8 cellular contexts compared by ENCODE assay signal in the genomic region with DNA sequence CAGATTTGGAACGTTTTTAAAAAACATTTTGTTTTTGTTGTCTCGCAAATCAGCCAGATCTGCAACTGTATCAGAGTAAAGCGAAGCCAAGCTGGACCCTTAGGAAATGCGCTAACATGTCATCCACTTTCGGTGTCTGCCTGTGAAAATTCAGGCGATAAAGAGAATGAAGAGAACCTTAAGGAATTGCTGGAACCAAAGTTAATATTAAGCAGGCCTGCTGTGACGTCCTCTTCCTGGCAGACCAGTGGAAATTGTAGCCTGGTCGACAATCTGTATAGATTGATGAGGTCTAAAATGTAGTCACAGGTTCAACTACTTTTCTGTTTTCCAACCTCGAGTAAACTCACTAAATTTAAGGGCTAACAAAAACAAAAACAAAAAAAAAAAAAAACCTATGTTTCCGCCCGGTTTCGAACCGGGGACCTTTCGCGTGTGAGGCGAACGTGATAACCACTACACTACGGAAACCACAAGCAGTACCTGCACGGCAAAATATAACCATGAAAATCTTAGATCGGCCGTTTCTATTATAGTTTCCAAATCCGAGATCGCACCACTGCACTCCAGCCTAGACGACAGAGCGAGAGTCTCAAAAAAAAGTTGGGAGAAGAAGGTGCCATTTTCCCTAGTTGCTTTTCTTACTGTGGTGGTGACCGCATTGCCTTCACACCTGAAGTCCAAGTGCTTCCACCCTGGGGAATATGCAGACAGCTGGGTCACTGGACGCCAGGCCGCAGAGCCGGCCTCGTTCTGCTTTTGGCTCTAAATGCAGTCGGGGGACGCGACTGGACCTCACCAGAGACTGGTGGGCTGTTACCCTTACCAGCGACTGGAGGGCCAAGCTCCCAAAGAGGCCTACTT.
DNase-seq lines count a peak whose midpoint lies in the region; ATAC-seq and TF ChIP-seq lines count a peak whose summit lies in the region.
"Not testable (repeated sequence)": the region's sequence is repeated elsewhere in the genome, so short reads cannot be mapped to it uniquely, and the experiment has no call there.

No MANE protein-coding gene starts in this region.

- H2AFZ ChIP-seq in PC-3 (ENCODE audit: low read length); hepatocyte; neural progenitor cell (replicated peaks): not testable (repeated sequence)

- not testable (repeated sequence) for H3F3A ChIP-seq in PC-3 (ENCODE audit: low read length, unreplicated experiment); neural progenitor cell (ENCODE audit: low read depth)

- H3K9ac ChIP-seq in PC-3 (ENCODE audit: low read length); neural progenitor cell: not testable (repeated sequence)

- H3K4me3 ChIP-seq in CD8-positive, alpha-beta memory T cell (ENCODE audit: low read length); PC-3 (ENCODE audit: low read length): not testable (repeated sequence)
- H3K4me3 ChIP-seq in hepatocyte (peak overlapping the region; percentile 33), neural progenitor cell (peak overlapping the region; percentile 47)

- H3K9me2 ChIP-seq in PC-3 (replicated peaks; ENCODE audit: low read length); hepatocyte (replicated peaks; ENCODE audit: insufficient read depth): not testable (repeated sequence)

- 47% methylated on average over 28 of the region's 34 CpGs for WGBS in hepatocyte (ENCODE audit: low lambda C conversion rate, missing lambda C conversion rate)

- DNase-seq in CD8-positive, alpha-beta memory T cell: peak in 1 of 5 donors; percentile 24
- peak; percentile 87 for DNase-seq in PC-3
- DNase-seq in activated CD8-positive, alpha-beta memory T cell treated with anti-CD3 and anti-CD28 coated beads, Interleukin-2, amount 10 ng/mL, durations not matched to agents 7 days and 5 days: peak; percentile 55
- peak; percentile 5 for DNase-seq in cerebellum (ENCODE audit: low spot score)
- DNase-seq in hepatocyte (ENCODE audit: low spot score): peak; percentile 69
- peak; percentile 55 for DNase-seq in neural progenitor cell (ENCODE audit: low spot score)
- DNase-seq in stimulated activated CD8-positive, alpha-beta memory T cell treated with anti-CD3 and anti-CD28 coated beads, Interleukin-4, amount 100 ng/mL, for 24 hours (ENCODE audit: low read depth): peak; percentile 19

- BruUV-seq in PC-3 (replicated peaks; lab: Mats Ljungman, UMichigan): not testable (repeated sequence)

- peak overlapping the region in 1 of 8 donors; percentile 69 for H3K27ac Mint-ChIP-seq in CD8-positive, alpha-beta memory T cell
- peak overlapping the region; percentile 89 to 97 (median 96) for H3K27ac Mint-ChIP-seq in IgD-negative memory B cell
- not testable (repeated sequence) for H3K27ac Mint-ChIP-seq in activated CD8-positive, alpha-beta memory T cell treated with anti-CD3 and anti-CD28 coated beads, Interleukin-2, amount 10 ng/mL, durations not matched to agents 7 days and 5 days
- H3K27ac Mint-ChIP-seq in neural progenitor cell: peak overlapping the region; percentile 94

- POLR2A ChIA-PET in CD8-positive, alpha-beta memory T cell (lab: Charles Lee); PC-3 (lab: Charles Lee; ENCODE audit: unreplicated experiment): not testable (repeated sequence)

- H3K79me2 ChIP-seq in PC-3 (ENCODE audit: low read length); hepatocyte; neural progenitor cell (ENCODE audit: low read depth): not testable (repeated sequence)

- H3K9me3 ChIP-seq in CD8-positive, alpha-beta memory T cell (ENCODE audit: low read length); PC-3 (ENCODE audit: low read length); hepatocyte (ENCODE audit: low read depth); neural progenitor cell (ENCODE audit: low read depth): not testable (repeated sequence)

- not testable (repeated sequence) for H3K9me3 Mint-ChIP-seq in CD8-positive, alpha-beta memory T cell; IgD-negative memory B cell; activated CD8-positive, alpha-beta memory T cell treated with anti-CD3 and anti-CD28 coated beads, Interleukin-2, amount 10 ng/mL, durations not matched to agents 7 days and 5 days (ENCODE audit: low read depth); neural progenitor cell

- H3K27ac ChIP-seq in CD8-positive, alpha-beta memory T cell (ENCODE audit: low read depth, low read length); PC-3 (ENCODE audit: low read length); hepatocyte; neural progenitor cell: not testable (repeated sequence)

- not testable (repeated sequence) for ATAC-seq in PC-3; activated CD8-positive, alpha-beta memory T cell treated with anti-CD3 and anti-CD28 coated beads, Interleukin-2, amount 10 ng/mL, durations not matched to agents 7 days and 5 days

- intact Hi-C loops in PC-3 (cut with micrococcal nuclease): not testable (repeated sequence)

- not testable (repeated sequence) for H4K20me1 ChIP-seq in PC-3 (ENCODE audit: low read length); hepatocyte (ENCODE audit: insufficient read depth, poor library complexity, severe bottlenecking); neural progenitor cell (ENCODE audit: low read depth)

- CTCF ChIA-PET in CD8-positive, alpha-beta memory T cell (lab: Charles Lee); PC-3 (lab: Charles Lee); activated CD8-positive, alpha-beta memory T cell treated with anti-CD3 and anti-CD28 coated beads, Interleukin-2, amount 10 ng/mL, durations not matched to agents 7 days and 5 days (lab: Charles Lee): not testable (repeated sequence)

- not testable (repeated sequence) for H3K36me3 Mint-ChIP-seq in CD8-positive, alpha-beta memory T cell; IgD-negative memory B cell; activated CD8-positive, alpha-beta memory T cell treated with anti-CD3 and anti-CD28 coated beads, Interleukin-2, amount 10 ng/mL, durations not matched to agents 7 days and 5 days; neural progenitor cell

- H3K4me1 ChIP-seq in CD8-positive, alpha-beta memory T cell (ENCODE audit: insufficient read depth, low read length); PC-3 (ENCODE audit: insufficient read depth, low read length); hepatocyte (ENCODE audit: insufficient read depth); neural progenitor cell: not testable (repeated sequence)

- H3K27me3 Mint-ChIP-seq in CD8-positive, alpha-beta memory T cell; IgD-negative memory B cell; activated CD8-positive, alpha-beta memory T cell treated with anti-CD3 and anti-CD28 coated beads, Interleukin-2, amount 10 ng/mL, durations not matched to agents 7 days and 5 days; neural progenitor cell (ENCODE audit: insufficient read depth, low read depth): not testable (repeated sequence)

- H3K36me3 ChIP-seq in CD8-positive, alpha-beta memory T cell (ENCODE audit: insufficient read depth, low read length); PC-3 (ENCODE audit: low read depth, low read length); hepatocyte (replicated peaks; ENCODE audit: insufficient read depth, low read depth); neural progenitor cell: not testable (repeated sequence)

- peak overlapping the region; percentile 64 for H3K4me2 ChIP-seq in PC-3 (ENCODE audit: low read length)
- peak overlapping the region; percentile 71 for H3K4me2 ChIP-seq in hepatocyte
- H3K4me2 ChIP-seq in neural progenitor cell: peak overlapping the region; percentile 54

- TF ChIP-seq CTCF in PC-3 (conservative IDR thresholded peaks at IDR 0.05; ENCODE audit: low read depth, low read length); hepatocyte (IDR thresholded peaks at IDR 0.05; ENCODE audit: poor library complexity); neural progenitor cell (IDR thresholded peaks at IDR 0.05): not testable (repeated sequence)

- H3K27me3 ChIP-seq in CD8-positive, alpha-beta memory T cell (ENCODE audit: insufficient read depth, low read length, poor library complexity, severe bottlenecking); PC-3 (ENCODE audit: low read length); hepatocyte; neural progenitor cell: not testable (repeated sequence)

- peak overlapping the region in 4 of 7 donors; percentile 9 to 61 (median 44) for H3K4me3 Mint-ChIP-seq in CD8-positive, alpha-beta memory T cell
- peak overlapping the region; percentile 59 to 84 (median 77) for H3K4me3 Mint-ChIP-seq in IgD-negative memory B cell
- not testable (repeated sequence) for H3K4me3 Mint-ChIP-seq in activated CD8-positive, alpha-beta memory T cell treated with anti-CD3 and anti-CD28 coated beads, Interleukin-2, amount 10 ng/mL, durations not matched to agents 7 days and 5 days
- H3K4me3 Mint-ChIP-seq in neural progenitor cell: peak overlapping the region; percentile 80

- H3K4me1 Mint-ChIP-seq in CD8-positive, alpha-beta memory T cell; IgD-negative memory B cell; activated CD8-positive, alpha-beta memory T cell treated with anti-CD3 and anti-CD28 coated beads, Interleukin-2, amount 10 ng/mL, durations not matched to agents 7 days and 5 days; neural progenitor cell: not testable (repeated sequence)
